ENCODE assay signal across 14 cellular contexts in genomic region chr2:134070281-134070731, GRCh38.
"Had no signal": no experiment of that assay in that cellular context is flagged by ENCODE, and none has a peak within 500 bp of the region (broad histone marks: within the 10 kb centered on the region; RNA-seq: fewer than 3 reads in every experiment).

No MANE protein-coding gene starts in this region.

- DNase-seq: activated CD4-positive, alpha-beta memory T cell treated with anti-CD3 and anti-CD28 coated beads, Interleukin-2, amount 10 ng/mL, durations not matched to agents 7 days and 5 days; activated CD8-positive, alpha-beta memory T cell treated with anti-CD3 and anti-CD28 coated beads, Interleukin-2, amount 50 U/mL, for 4 hours; activated gamma-delta T cell treated with Interleukin-2 at 50 U/mL for 16 hours; activated T-cell treated with anti-CD3 and anti-CD28 coated beads, Interleukin-2, amount 50 U/mL, for 72 hours; aorta; caudate nucleus; cortex of kidney; effector memory CD4-positive, alpha-beta T cell; hippocampal formation; kidney glomerular epithelial cell; stimulated activated CD4-positive, alpha-beta T cell treated with anti-CD3 and anti-CD28 coated beads, Interleukin-4, amount 100 ng/mL, for 1 hour; SW 1271 had no signal

- H3K36me3 ChIP-seq: thoracic aorta had no signal

- H3K4me3 ChIP-seq: thoracic aorta had no signal

- ATAC-seq: activated T-cell treated with anti-CD3 and anti-CD28 coated beads, Interleukin-2, amount 50 U/mL, for 72 hours; sciatic nerve had no signal

- H3K27ac ChIP-seq: thoracic aorta had no signal

- H3K9me3 ChIP-seq: thoracic aorta had no signal
